25 cellular contexts compared by ENCODE assay signal in genomic region chr3:152148579-152148978, GRCh38.
DNase-seq lines count a peak whose midpoint lies in the region; ATAC-seq and TF ChIP-seq lines count a peak whose summit lies in the region.
"Had no signal": no experiment of that assay in that cellular context is flagged by ENCODE, and none has a peak within 500 bp of the region (broad histone marks: within the 10 kb centered on the region; RNA-seq: fewer than 3 reads in every experiment).

No MANE protein-coding gene starts in this region.

- DNase-seq in MCF 10A (ENCODE audit: unreplicated experiment) (no peak), mammary epithelial cell (no peak), WTC11 (ENCODE audit: low spot score) (peak; percentile 14), iPS-NIHi7 (ENCODE audit: extremely low spot score) (peak; percentile 20), natural killer cell (no peak), SW 1271 (lab: John Stamatoyannopoulos, UW) (no peak)
- no peak for DNase-seq in activated naive CD4-positive, alpha-beta T cell treated with anti-CD3 and anti-CD28 coated beads, Interleukin-2, amount 50 U/mL, for 72 hours (ENCODE audit: low spot score in 2 of 2)
- DNase-seq: AML-193; C1 segment of cervical spinal cord; CD8-positive, alpha-beta memory T cell; EL; GF-D8; GM23248; Kasumi-1; MG63; NCI-H1048; NCI-H1417 treated with DMSO at 0.1 percent for 48 hours; NCI-H187; NCI-H446 treated with DMSO at 0.1 percent for 48 hours; NCI-H774; NK-92 treated with Interleukin-12 subunit alpha and Interleukin-12 subunit beta, amount 100 ng/mL, for 24 hours had no signal

- intact Hi-C loops in MCF 10A (cut with micrococcal nuclease): no loop called here
- intact Hi-C loops in mammary epithelial cell (cut with micrococcal nuclease): no loop called here
- intact Hi-C loops in natural killer cell (cut with micrococcal nuclease): no loop called here

- H3K4me1 ChIP-seq in mammary epithelial cell (ENCODE audit: insufficient read depth, low read length): peaks cover 10% of the 10 kb centered on the region

- H3K36me3 ChIP-seq in mammary epithelial cell (ENCODE audit: insufficient read depth, low read length): no peaks in the 10 kb centered on the region
- H3K36me3 ChIP-seq: MG63 had no signal

- H3K4me2 ChIP-seq in mammary epithelial cell (ENCODE audit: insufficient read depth, low read depth, low read length): no peak overlapping the region

- H3K4me3 Mint-ChIP-seq in MCF 10A (ENCODE audit: unreplicated experiment): no peak overlapping the region
- H3K4me3 Mint-ChIP-seq in WTC11: no peak overlapping the region
- H3K4me3 Mint-ChIP-seq in natural killer cell: no peak overlapping the region
- H3K4me3 Mint-ChIP-seq: CD8-positive, alpha-beta memory T cell had no signal

- ATAC-seq in WTC11 (peak; percentile 99), natural killer cell (no peak), GM21529 (IDR thresholded peaks at IDR 0.05; ENCODE audit: unreplicated experiment) (no peak)
- ATAC-seq in activated naive CD4-positive, alpha-beta T cell treated with anti-CD3 and anti-CD28 coated beads, Interleukin-2, amount 50 U/mL, for 72 hours: no peak
- ATAC-seq: HCT116, Panc1 had no signal

- H3K9me3 ChIP-seq in mammary epithelial cell (replicated peaks; ENCODE audit: insufficient read depth, low read length): no peaks in the 10 kb centered on the region
- H3K9me3 ChIP-seq: MG63 had no signal

- in situ Hi-C loops in mammary epithelial cell (cut with MboI; ENCODE audit: low sequenced_read_pairs in 2 of 2): no loop called here

- H3K9me3 Mint-ChIP-seq in MCF 10A (ENCODE audit: unreplicated experiment) (no peaks in the 10 kb centered on the region), WTC11 (peaks cover 3% of the 10 kb centered on the region), natural killer cell (no peaks in the 10 kb centered on the region)
- H3K9me3 Mint-ChIP-seq in activated naive CD4-positive, alpha-beta T cell treated with anti-CD3 and anti-CD28 coated beads, Interleukin-2, amount 50 U/mL, for 72 hours: peaks cover 0 to 11% of the 10 kb centered on the region in 2 donors
- H3K9me3 Mint-ChIP-seq: CD8-positive, alpha-beta memory T cell; IgD-negative memory B cell had no signal

- no peaks in the 10 kb centered on the region for H3K27me3 Mint-ChIP-seq in MCF 10A (ENCODE audit: insufficient read depth, unreplicated experiment)
- no peaks in the 10 kb centered on the region for H3K27me3 Mint-ChIP-seq in WTC11 (ENCODE audit: low read depth)
- peaks cover 2 to 17% of the 10 kb centered on the region in 2 donors for H3K27me3 Mint-ChIP-seq in natural killer cell (ENCODE audit: low read depth in 2 of 2)
- H3K27me3 Mint-ChIP-seq: IgD-negative memory B cell had no signal

- no peaks in the 10 kb centered on the region for H3K79me2 ChIP-seq in mammary epithelial cell (ENCODE audit: insufficient read depth, low read length)

- TF ChIP-seq CTCF in MCF 10A (IDR thresholded peaks at IDR 0.05; ENCODE audit: unreplicated experiment) (no peak), mammary epithelial cell (conservative IDR thresholded peaks at IDR 0.05 in 1 of 2, IDR thresholded peaks at IDR 0.05 in 1 of 2; ENCODE audit: extremely low read depth in 1 of 2, insufficient read depth in 1 of 2, low read depth in 1 of 2, low read length in 2 of 2) (no peak), WTC11 (IDR thresholded peaks at IDR 0.05) (no peak), natural killer cell (IDR thresholded peaks at IDR 0.05) (no peak)

- H2AFZ ChIP-seq in mammary epithelial cell (ENCODE audit: low read depth, low read length): no peak overlapping the region
- H2AFZ ChIP-seq: GM23248 had no signal

- dilution Hi-C loops in mammary epithelial cell (cut with HindIII; ENCODE audit: low sequenced_read_pairs): no loop called here

- CTCF ChIA-PET in MCF 10A (lab: Yijun Ruan, JAX) (no interaction called here), mammary epithelial cell (lab: Charles Lee; ENCODE audit: low non-redundant PET) (no interaction called here), WTC11 (lab: Charles Lee) (no interaction called here)

- POLR2A ChIA-PET in MCF 10A (lab: Yijun Ruan, JAX) (interaction anchor here (0.7 to 4.0 kb wide), 5 partner anchors 9 to 121 kb away, joined by 3 to 37 read pairs (median 4); partner anchors contain the start of gene MBNL1), WTC11 (lab: Charles Lee) (no interaction called here)

- H3K36me3 Mint-ChIP-seq in MCF 10A (ENCODE audit: insufficient read depth, unreplicated experiment) (no peaks in the 10 kb centered on the region), WTC11 (no peaks in the 10 kb centered on the region), natural killer cell (no peaks in the 10 kb centered on the region)
- H3K36me3 Mint-ChIP-seq in activated naive CD4-positive, alpha-beta T cell treated with anti-CD3 and anti-CD28 coated beads, Interleukin-2, amount 50 U/mL, for 72 hours: no peaks in the 10 kb centered on the region

- H3K27me3 ChIP-seq in mammary epithelial cell (ENCODE audit: insufficient read depth, low read length): no peaks in the 10 kb centered on the region
- H3K27me3 ChIP-seq: MG63 had no signal

- no peak overlapping the region for H3K9ac ChIP-seq in mammary epithelial cell (ENCODE audit: insufficient read depth, low read length)
- H3K9ac ChIP-seq: GM23248 had no signal

- H3K4me1 Mint-ChIP-seq in MCF 10A (ENCODE audit: insufficient read depth, unreplicated experiment): peaks cover 16% of the 10 kb centered on the region
- H3K4me1 Mint-ChIP-seq in WTC11: peaks cover 33% of the 10 kb centered on the region
- peaks cover 0 to 7% of the 10 kb centered on the region in 2 donors for H3K4me1 Mint-ChIP-seq in natural killer cell

- H3K27ac ChIP-seq in mammary epithelial cell (ENCODE audit: insufficient read depth, low read depth, low read length): no peak overlapping the region
- H3K27ac ChIP-seq: GM23248 had no signal

- BruUV-seq in MCF 10A (replicated peaks; lab: Mats Ljungman, UMichigan): no TSS peak
- BruUV-seq in mammary epithelial cell (replicated peaks; lab: Mats Ljungman, UMichigan): no TSS peak

- H3K27ac Mint-ChIP-seq in MCF 10A (ENCODE audit: low read depth, unreplicated experiment): peak overlapping the region; percentile 61
- H3K27ac Mint-ChIP-seq in WTC11: no peak overlapping the region
- H3K27ac Mint-ChIP-seq in natural killer cell: no peak overlapping the region
- H3K27ac Mint-ChIP-seq in activated naive CD4-positive, alpha-beta T cell treated with anti-CD3 and anti-CD28 coated beads, Interleukin-2, amount 50 U/mL, for 72 hours: no peak overlapping the region
- H3K27ac Mint-ChIP-seq: CD8-positive, alpha-beta memory T cell; IgD-negative memory B cell had no signal

- H3K4me3 ChIP-seq in mammary epithelial cell (replicated peaks in 1 of 3; ENCODE audit: insufficient read depth in 1 of 3, low read depth in 2 of 3, low read length in 3 of 3): no peak overlapping the region
- H3K4me3 ChIP-seq: GM23248, MG63 had no signal

- H4K20me1 ChIP-seq in mammary epithelial cell (ENCODE audit: insufficient read depth, low read length): no peaks in the 10 kb centered on the region

- WGBS in mammary epithelial cell (ENCODE audit: low coverage, missing lambda C conversion rate): 29% methylated on average over 1 of the region's 1 CpG

TF ChIP-seq in WTC11, 78 proteins besides CTCF, POLR2A, EP300 and RAD21:
- TF ChIP-seq TEAD1 (CRISPR knock-in tag; IDR thresholded peaks at IDR 0.05) (no peak), KAT7 (CRISPR knock-in tag; IDR thresholded peaks at IDR 0.05; ENCODE audit: borderline replicate concordance) (no peak), ETV6 (CRISPR knock-in tag; IDR thresholded peaks at IDR 0.05) (no peak), ZNF671 (CRISPR knock-in tag; IDR thresholded peaks at IDR 0.05) (no peak), GRHL2 (CRISPR knock-in tag; IDR thresholded peaks at IDR 0.05; ENCODE audit: insufficient replicate concordance, severe bottlenecking) (no peak), USF2 (CRISPR knock-in tag; IDR thresholded peaks at IDR 0.05) (peak; percentile 50; the same call in 1 of the 2 replicates), USF1 (CRISPR knock-in tag; IDR thresholded peaks at IDR 0.05) (0 out of 2 replicates have a peak, but pooled peaks have one; percentile 27)
TF ChIP-seq in WTC11: peak in this region for 2.

Comparison
In these comparisons a context has a peak if more than half of its experiments do, and no peak if none do; other contexts are left out.
1. DNase-seq: peak in WTC11 (single experiment) and iPS-NIHi7 (single experiment); none in MCF 10A (single experiment), mammary epithelial cell (single experiment), natural killer cell (single experiment), SW 1271 (0 of 2) and activated naive CD4-positive, alpha-beta T cell treated with anti-CD3 and anti-CD28 coated beads, Interleukin-2, amount 50 U/mL, for 72 hours (0 of 2).